8 cellular contexts compared by ENCODE assay signal in the genomic region with DNA sequence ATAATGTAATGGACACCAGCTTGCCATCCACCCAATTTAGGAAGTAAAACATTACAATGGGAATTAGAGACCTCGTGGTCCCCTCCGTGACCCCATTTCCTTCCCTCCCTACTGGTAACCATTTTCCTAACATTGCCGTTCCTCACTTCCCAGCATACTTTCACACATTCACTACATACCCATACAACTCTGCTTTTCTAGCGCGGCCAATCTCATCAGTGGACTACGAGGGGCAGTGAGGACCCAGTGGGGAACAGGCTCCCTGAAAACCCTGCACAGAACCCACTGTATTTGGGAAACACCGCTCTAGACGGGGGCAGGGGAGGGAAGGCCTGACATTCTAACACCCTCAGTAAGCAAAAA. TPM values are rescaled to one million over a fixed set of nuclear protein-coding genes. Genes with fewer than 3 reads are reported as not detected.
DNase-seq lines count a peak whose midpoint lies in the region; ATAC-seq and TF ChIP-seq lines count a peak whose summit lies in the region.

No MANE protein-coding gene starts in this region.

- POLR2A ChIA-PET in naive thymus-derived CD8-positive, alpha-beta T cell (lab: Charles Lee): interaction anchor here (0.5 to 4.0 kb wide), 3 partner anchors 19 to 119 kb away, joined by 3 to 20 read pairs (median 4); a partner anchor contains a TSS

- peak overlapping the region; percentile 64 for H3K4me3 ChIP-seq in NT2/D1 (ENCODE audit: insufficient read length, low read depth)

- no peaks in the 10 kb centered on the region for H3K27me3 ChIP-seq in NT2/D1 (ENCODE audit: insufficient read depth, insufficient read length)

- peak overlapping the region; percentile 72 for H3K9ac ChIP-seq in NT2/D1 (ENCODE audit: insufficient read length, low read depth)

- DNase-seq in CD14-positive monocyte (ENCODE audit: low spot score): no peak
- DNase-seq in NT2/D1 (ENCODE audit: low read depth, low spot score): no peak
- DNase-seq in effector memory CD8-positive, alpha-beta T cell: no peak
- no peak for DNase-seq in naive thymus-derived CD8-positive, alpha-beta T cell
- DNase-seq in NOMO-1 treated with DMSO at 0.1 percent for 48 hours (lab: John Stamatoyannopoulos, UW; ENCODE audit: unreplicated experiment): no peak
- DNase-seq in superior temporal gyrus (ENCODE audit: extremely low spot score): no peak

- peaks cover 7% of the 10 kb centered on the region for H3K4me1 Mint-ChIP-seq in CD14-positive monocyte
- peaks cover 22 to 25% of the 10 kb centered on the region in 2 donors for H3K4me1 Mint-ChIP-seq in effector memory CD8-positive, alpha-beta T cell (ENCODE audit: low read depth in 2 of 2)
- H3K4me1 Mint-ChIP-seq in naive thymus-derived CD8-positive, alpha-beta T cell: peaks cover 18 to 45% (median 31%) of the 10 kb centered on the region in 4 donors

- H3K4me3 Mint-ChIP-seq in CD14-positive monocyte: peak overlapping the region; percentile 86 to 92
- peak overlapping the region; percentile 90 to 94 for H3K4me3 Mint-ChIP-seq in effector memory CD8-positive, alpha-beta T cell
- peak overlapping the region; percentile 83 to 97 (median 91) for H3K4me3 Mint-ChIP-seq in naive thymus-derived CD8-positive, alpha-beta T cell

- no peak for TF ChIP-seq CTCF in CD14-positive monocyte (IDR thresholded peaks at IDR 0.05)

- peaks cover 12 to 17% of the 10 kb centered on the region in 2 donors for H3K36me3 Mint-ChIP-seq in CD14-positive monocyte
- H3K36me3 Mint-ChIP-seq in effector memory CD8-positive, alpha-beta T cell (ENCODE audit: insufficient read depth): peaks cover 20% of the 10 kb centered on the region
- peaks cover 0 to 10% (median 4%) of the 10 kb centered on the region in 3 donors for H3K36me3 Mint-ChIP-seq in naive thymus-derived CD8-positive, alpha-beta T cell

- intact Hi-C loops in CD14-positive monocyte (cut with micrococcal nuclease): loop anchor here in 1 of 2 donors (5.0 kb wide), 2 partner anchors 39 to 444 kb away; a partner anchor contains a TSS

- peaks cover 0 to 10% (median 4%) of the 10 kb centered on the region in 7 donors for H3K9me3 Mint-ChIP-seq in CD14-positive monocyte
- no peaks in the 10 kb centered on the region for H3K9me3 Mint-ChIP-seq in effector memory CD8-positive, alpha-beta T cell
- peaks cover 0 to 2% (median 0%) of the 10 kb centered on the region in 9 donors for H3K9me3 Mint-ChIP-seq in naive thymus-derived CD8-positive, alpha-beta T cell

- H3K27ac Mint-ChIP-seq in CD14-positive monocyte: peak overlapping the region; percentile 69 to 98 (median 93)
- H3K27ac Mint-ChIP-seq in effector memory CD8-positive, alpha-beta T cell: peak overlapping the region; percentile 96 to 97
- H3K27ac Mint-ChIP-seq in naive thymus-derived CD8-positive, alpha-beta T cell: peak overlapping the region; percentile 93 to 99 (median 97)

- no peaks in the 10 kb centered on the region for H3K4me1 ChIP-seq in NT2/D1 (ENCODE audit: insufficient read depth, insufficient read length)

- H3K9me3 ChIP-seq in NT2/D1 (ENCODE audit: insufficient read depth, low read length): peaks cover 6% of the 10 kb centered on the region; the same call in 1 of the 2 replicates

- peaks cover 22 to 43% (median 28%) of the 10 kb centered on the region in 3 donors for H3K27me3 Mint-ChIP-seq in CD14-positive monocyte (ENCODE audit: low read depth in 3 of 3)
- H3K27me3 Mint-ChIP-seq in effector memory CD8-positive, alpha-beta T cell: no peaks in the 10 kb centered on the region
- peaks cover 0 to 2% (median 0%) of the 10 kb centered on the region in 5 donors for H3K27me3 Mint-ChIP-seq in naive thymus-derived CD8-positive, alpha-beta T cell

- H3K36me3 ChIP-seq in NT2/D1 (ENCODE audit: insufficient read depth, insufficient read length, low read length): peaks cover 26% of the 10 kb centered on the region

- ATAC-seq in GM19467 (IDR thresholded peaks at IDR 0.05; ENCODE audit: unreplicated experiment): peak; percentile 22
- ATAC-seq in effector memory CD8-positive, alpha-beta T cell (replicated peaks): no peak
- no peak for ATAC-seq in naive thymus-derived CD8-positive, alpha-beta T cell
- no peak for ATAC-seq in HG03354 (IDR thresholded peaks at IDR 0.05; ENCODE audit: poor library complexity, severe bottlenecking, unreplicated experiment)

RNA-seq across cellular contexts. Expression of a gene that starts 1.1 kb away (rescaled TPM):
- polyA plus RNA-seq in CD14-positive monocyte: 1 to 10 TPM; 2.2 to 2.3 TPM
- 100 to 1,000 TPM; 111 to 123 TPM for total RNA-seq in naive thymus-derived CD8-positive, alpha-beta T cell
- 10 to 100 TPM in 2 of 3 donors, 1 to 10 TPM in 1; 8.2 to 13.8 (median 12.7) TPM for polyA plus RNA-seq in naive thymus-derived CD8-positive, alpha-beta T cell

RNA-seq across cellular contexts. Expression of a gene that starts 53.9 kb away (rescaled TPM):
- not detected for polyA plus RNA-seq in CD14-positive monocyte
- total RNA-seq in naive thymus-derived CD8-positive, alpha-beta T cell: not detected
- polyA plus RNA-seq in naive thymus-derived CD8-positive, alpha-beta T cell: under 1 TPM in 2 of 3 donors, not detected in 1; 0.19 to 0.73 TPM
